In the genomic region with DNA sequence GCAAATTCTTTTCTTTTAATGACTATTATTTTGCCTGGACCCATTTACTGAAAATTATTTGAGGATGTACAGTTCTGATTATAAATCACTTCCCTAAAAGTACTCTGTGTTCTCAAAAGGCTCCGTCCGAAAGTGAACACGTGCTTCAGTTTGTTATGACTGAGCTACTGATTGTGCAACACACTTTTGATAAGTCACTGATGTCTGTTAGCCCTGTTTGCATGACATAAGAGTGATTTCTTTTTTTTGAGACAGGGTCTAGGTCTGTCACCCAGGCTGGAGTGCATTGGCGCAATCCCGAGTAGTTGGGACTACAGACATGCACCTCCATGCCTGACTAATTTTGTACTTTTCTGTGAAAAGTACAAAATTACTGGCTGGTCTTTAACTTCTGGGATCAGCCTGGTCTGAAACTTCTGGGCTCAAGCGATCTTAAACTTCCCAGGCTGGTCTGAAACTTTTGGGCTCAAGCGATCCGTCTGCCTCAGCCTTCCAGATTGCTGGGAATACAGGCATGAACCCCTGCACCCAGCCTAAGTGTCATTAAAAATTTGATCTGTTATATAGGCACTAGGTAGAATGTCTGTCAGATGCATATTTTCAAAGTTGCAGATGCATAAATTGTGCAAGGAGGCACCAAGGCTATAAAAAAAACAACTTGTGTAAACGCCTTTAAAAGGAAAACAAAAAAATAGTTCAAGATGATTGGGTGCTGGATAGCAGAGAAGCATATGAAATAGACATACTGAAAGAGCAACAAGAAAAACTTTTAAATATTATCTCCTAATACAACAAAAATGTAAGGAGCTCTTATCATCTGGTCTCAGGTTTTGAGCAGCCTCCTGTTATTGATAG, we compare ENCODE assay signal across 1 cellular context.
A peak's percentile ranks its signal among the peaks of the same experiment; 100 is the strongest.
TF ChIP-seq lines count a peak whose summit lies in the region.

No MANE protein-coding gene starts in this region.

TF ChIP-seq in K562, 482 proteins besides CTCF, POLR2A, EP300 and RAD21 (continued from another document):
- TF ChIP-seq ARID3A (IDR thresholded peaks at IDR 0.05; ENCODE audit: borderline replicate concordance, low read depth, low read length): no peak
- TF ChIP-seq CEBPB (tag; IDR thresholded peaks at IDR 0.05): peak; percentile 79
- TF ChIP-seq, protein P1, sequence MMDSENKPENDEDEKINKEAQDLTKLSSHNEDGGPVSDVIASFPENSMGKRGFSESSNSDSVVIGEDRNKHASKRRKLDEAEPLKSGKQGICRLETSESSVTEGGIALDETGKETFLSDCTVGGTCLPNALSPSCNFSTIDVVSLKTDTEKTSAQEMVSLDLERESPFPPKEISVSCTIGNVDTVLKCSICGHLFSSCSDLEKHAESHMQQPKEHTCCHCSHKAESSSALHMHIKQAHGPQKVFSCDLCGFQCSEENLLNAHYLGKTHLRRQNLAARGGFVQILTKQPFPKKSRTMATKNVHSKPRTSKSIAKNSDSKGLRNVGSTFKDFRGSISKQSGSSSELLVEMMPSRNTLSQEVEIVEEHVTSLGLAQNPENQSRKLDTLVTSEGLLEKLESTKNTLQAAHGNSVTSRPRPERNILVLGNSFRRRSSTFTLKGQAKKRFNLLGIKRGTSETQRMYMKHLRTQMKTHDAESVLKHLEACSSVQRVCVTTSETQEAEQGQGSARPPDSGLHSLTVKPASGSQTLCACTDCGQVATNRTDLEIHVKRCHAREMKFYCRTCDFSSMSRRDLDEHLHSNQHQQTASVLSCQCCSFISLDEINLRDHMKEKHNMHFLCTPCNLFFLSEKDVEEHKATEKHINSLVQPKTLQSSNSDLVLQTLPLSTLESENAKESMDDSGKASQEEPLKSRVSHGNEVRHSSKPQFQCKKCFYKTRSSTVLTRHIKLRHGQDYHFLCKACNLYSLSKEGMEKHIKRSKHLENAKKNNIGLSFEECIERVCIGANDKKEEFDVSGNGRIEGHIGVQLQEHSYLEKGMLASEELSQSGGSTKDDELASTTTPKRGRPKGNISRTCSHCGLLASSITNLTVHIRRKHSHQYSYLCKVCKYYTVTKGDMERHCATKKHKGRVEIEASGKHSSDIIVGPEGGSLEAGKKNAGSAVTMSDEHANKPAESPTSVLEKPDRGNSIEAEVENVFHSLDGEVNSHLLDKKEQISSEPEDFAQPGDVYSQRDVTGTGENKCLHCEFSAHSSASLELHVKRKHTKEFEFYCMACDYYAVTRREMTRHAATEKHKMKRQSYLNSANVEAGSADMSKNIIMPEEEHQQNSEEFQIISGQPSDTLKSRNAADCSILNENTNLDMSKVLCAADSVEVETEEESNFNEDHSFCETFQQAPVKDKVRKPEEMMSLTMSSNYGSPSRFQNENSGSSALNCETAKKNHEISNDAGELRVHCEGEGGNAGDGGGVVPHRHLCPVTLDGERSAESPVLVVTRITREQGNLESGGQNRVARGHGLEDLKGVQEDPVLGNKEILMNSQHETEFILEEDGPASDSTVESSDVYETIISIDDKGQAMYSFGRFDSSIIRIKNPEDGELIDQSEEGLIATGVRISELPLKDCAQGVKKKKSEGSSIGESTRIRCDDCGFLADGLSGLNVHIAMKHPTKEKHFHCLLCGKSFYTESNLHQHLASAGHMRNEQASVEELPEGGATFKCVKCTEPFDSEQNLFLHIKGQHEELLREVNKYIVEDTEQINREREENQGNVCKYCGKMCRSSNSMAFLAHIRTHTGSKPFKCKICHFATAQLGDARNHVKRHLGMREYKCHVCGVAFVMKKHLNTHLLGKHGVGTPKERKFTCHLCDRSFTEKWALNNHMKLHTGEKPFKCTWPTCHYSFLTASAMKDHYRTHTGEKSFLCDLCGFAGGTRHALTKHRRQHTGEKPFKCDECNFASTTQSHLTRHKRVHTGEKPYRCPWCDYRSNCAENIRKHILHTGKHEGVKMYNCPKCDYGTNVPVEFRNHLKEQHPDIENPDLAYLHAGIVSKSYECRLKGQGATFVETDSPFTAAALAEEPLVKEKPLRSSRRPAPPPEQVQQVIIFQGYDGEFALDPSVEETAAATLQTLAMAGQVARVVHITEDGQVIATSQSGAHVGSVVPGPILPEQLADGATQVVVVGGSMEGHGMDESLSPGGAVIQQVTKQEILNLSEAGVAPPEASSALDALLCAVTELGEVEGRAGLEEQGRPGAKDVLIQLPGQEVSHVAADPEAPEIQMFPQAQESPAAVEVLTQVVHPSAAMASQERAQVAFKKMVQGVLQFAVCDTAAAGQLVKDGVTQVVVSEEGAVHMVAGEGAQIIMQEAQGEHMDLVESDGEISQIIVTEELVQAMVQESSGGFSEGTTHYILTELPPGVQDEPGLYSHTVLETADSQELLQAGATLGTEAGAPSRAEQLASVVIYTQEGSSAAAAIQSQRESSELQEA (IDR thresholded peaks at IDR 0.05; ENCODE audit: low read depth): no peak
- TF ChIP-seq L3MBTL2 (IDR thresholded peaks at IDR 0.05): no peak
